ENCODE assay signal across 9 cellular contexts in the genomic region with DNA sequence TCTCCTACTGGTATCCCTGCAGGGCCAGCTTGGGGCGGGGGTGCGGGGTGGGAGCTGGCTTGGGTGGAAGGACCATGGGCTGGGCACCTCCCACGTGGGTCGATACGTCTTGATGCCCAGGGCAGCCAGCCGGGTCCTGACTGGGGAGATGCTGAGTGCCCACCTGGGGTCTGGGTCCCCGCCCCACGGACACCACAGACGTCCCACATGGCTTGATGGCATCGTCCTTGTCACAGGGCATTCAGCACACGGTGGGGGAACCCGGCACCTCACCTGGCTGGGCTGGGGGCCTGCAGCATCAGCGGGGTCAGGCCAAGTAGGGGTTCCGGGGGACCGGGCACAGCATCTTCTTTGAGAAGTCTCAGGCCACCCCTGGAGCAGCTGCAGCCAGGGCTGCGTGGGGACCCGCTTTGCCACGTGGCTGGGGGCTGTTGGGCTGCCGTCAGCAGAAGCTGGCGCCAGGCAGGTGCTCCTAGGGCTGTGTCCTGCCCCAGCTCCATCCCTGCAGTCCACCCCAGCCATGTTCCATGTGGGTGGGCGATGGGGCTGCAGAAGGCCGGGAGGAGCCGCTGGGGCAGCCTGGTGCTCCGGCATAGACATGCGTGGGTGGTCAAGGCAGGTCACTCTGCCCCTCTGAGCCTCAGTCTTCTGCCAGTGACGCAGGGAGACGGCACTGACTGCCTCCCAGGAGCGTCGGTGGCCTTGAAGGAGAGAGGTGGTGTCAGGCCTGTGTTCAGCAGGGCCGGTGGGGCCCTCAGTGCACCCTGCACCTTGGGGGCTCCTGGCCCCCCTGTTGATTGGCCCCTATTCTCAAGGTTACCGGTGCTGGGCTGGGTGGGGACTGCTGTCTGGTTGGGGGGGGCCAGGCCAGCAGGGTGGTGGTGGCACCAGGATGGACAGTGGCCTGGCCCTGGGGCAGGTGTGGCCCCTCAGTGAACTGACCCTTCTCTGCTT. TPM values are rescaled to one million over a fixed set of nuclear protein-coding genes. Genes with fewer than 3 reads are reported as not detected.
DNase-seq lines count a peak whose midpoint lies in the region; ATAC-seq and TF ChIP-seq lines count a peak whose summit lies in the region.
"Had no signal": no experiment of that assay in that cellular context is flagged by ENCODE, and none has a peak within 500 bp of the region (broad histone marks: within the 10 kb centered on the region; RNA-seq: fewer than 3 reads in every experiment).

No MANE protein-coding gene starts in this region.

- peak; percentile 4 for ATAC-seq in left ventricle myocardium superior
- ATAC-seq in activated T-helper 17 cell treated with anti-CD3 and anti-CD28 coated beads, Interleukin-2, amount 50 U/mL, for 72 hours (replicated peaks): peak; percentile 26
- ATAC-seq in GM18873 (IDR thresholded peaks at IDR 0.05; ENCODE audit: low FRiP score, unreplicated experiment): no peak

- H3K27ac ChIP-seq in right atrium auricular region: no peak overlapping the region
- H3K27ac ChIP-seq: colonic mucosa had no signal

- H3K36me3 Mint-ChIP-seq in activated T-helper 17 cell treated with anti-CD3 and anti-CD28 coated beads, Interleukin-2, amount 50 U/mL, for 72 hours (ENCODE audit: low read depth): peaks cover 62% of the 10 kb centered on the region
- H3K36me3 Mint-ChIP-seq in neural crest cell (ENCODE audit: low read depth): peaks cover 24% of the 10 kb centered on the region
- peaks cover 64 to 80% of the 10 kb centered on the region in 2 donors for H3K36me3 Mint-ChIP-seq in CD14-positive monocyte
- H3K36me3 Mint-ChIP-seq in nephron progenitor cell (ENCODE audit: low read depth): peaks cover 53% of the 10 kb centered on the region

- no peak for TF ChIP-seq CTCF in right atrium auricular region (IDR thresholded peaks at IDR 0.05)
- TF ChIP-seq CTCF in neural crest cell (conservative IDR thresholded peaks at IDR 0.05): no peak
- TF ChIP-seq CTCF in CD14-positive monocyte (IDR thresholded peaks at IDR 0.05): no peak
- TF ChIP-seq CTCF in nephron progenitor cell (IDR thresholded peaks at IDR 0.05): no peak

- H3K27ac Mint-ChIP-seq in activated T-helper 17 cell treated with anti-CD3 and anti-CD28 coated beads, Interleukin-2, amount 50 U/mL, for 72 hours: peak overlapping the region; percentile 32
- no peak overlapping the region for H3K27ac Mint-ChIP-seq in neural crest cell (ENCODE audit: unreplicated experiment)
- H3K27ac Mint-ChIP-seq in CD14-positive monocyte: peak overlapping the region in 2 of 7 donors; percentile 37 to 79
- H3K27ac Mint-ChIP-seq in nephron progenitor cell: no peak overlapping the region

- H3K4me3 ChIP-seq in right atrium auricular region: no peak overlapping the region
- H3K4me3 ChIP-seq: colonic mucosa had no signal

- H3K36me3 ChIP-seq in right atrium auricular region: peaks cover 43% of the 10 kb centered on the region

- DNase-seq in left ventricle myocardium superior (no peak), right atrium auricular region (ENCODE audit: low spot score) (no peak), neural crest cell (ENCODE audit: low read depth, low spot score) (no peak), CD14-positive monocyte (ENCODE audit: low spot score) (no peak), nephron progenitor cell (no peak), 8988T (no peak)

- no peak overlapping the region for H3K4me3 Mint-ChIP-seq in activated T-helper 17 cell treated with anti-CD3 and anti-CD28 coated beads, Interleukin-2, amount 50 U/mL, for 72 hours
- H3K4me3 Mint-ChIP-seq in neural crest cell (peak overlapping the region; percentile 77), CD14-positive monocyte (no peak overlapping the region), nephron progenitor cell (no peak overlapping the region)

- intact Hi-C loops in left ventricle myocardium superior (cut with micrococcal nuclease) (no loop called here), CD14-positive monocyte (cut with micrococcal nuclease) (loop anchor here (1.0 to 10.0 kb wide), 3 partner anchors 37 to 284 kb away; a partner anchor contains a TSS)

- H3K9me3 Mint-ChIP-seq in activated T-helper 17 cell treated with anti-CD3 and anti-CD28 coated beads, Interleukin-2, amount 50 U/mL, for 72 hours: no peaks in the 10 kb centered on the region
- no peaks in the 10 kb centered on the region for H3K9me3 Mint-ChIP-seq in neural crest cell
- no peaks in the 10 kb centered on the region for H3K9me3 Mint-ChIP-seq in CD14-positive monocyte
- H3K9me3 Mint-ChIP-seq in nephron progenitor cell: no peaks in the 10 kb centered on the region

- H3K27me3 Mint-ChIP-seq in activated T-helper 17 cell treated with anti-CD3 and anti-CD28 coated beads, Interleukin-2, amount 50 U/mL, for 72 hours: no peaks in the 10 kb centered on the region
- H3K27me3 Mint-ChIP-seq in neural crest cell (ENCODE audit: low read depth) (peaks cover 4% of the 10 kb centered on the region), CD14-positive monocyte (ENCODE audit: low read depth in 3 of 3) (no peaks in the 10 kb centered on the region), nephron progenitor cell (ENCODE audit: low read depth, poor library complexity) (no peaks in the 10 kb centered on the region)

- H3K9me3 ChIP-seq in right atrium auricular region: no peaks in the 10 kb centered on the region
- H3K9me3 ChIP-seq: colonic mucosa had no signal

- H3K4me1 Mint-ChIP-seq in activated T-helper 17 cell treated with anti-CD3 and anti-CD28 coated beads, Interleukin-2, amount 50 U/mL, for 72 hours: peaks cover 9% of the 10 kb centered on the region
- H3K4me1 Mint-ChIP-seq in neural crest cell (peaks cover 15% of the 10 kb centered on the region), CD14-positive monocyte (peaks cover 35% of the 10 kb centered on the region), nephron progenitor cell (peaks cover 20% of the 10 kb centered on the region)

- no peaks in the 10 kb centered on the region for H3K27me3 ChIP-seq in right atrium auricular region
- H3K27me3 ChIP-seq: colonic mucosa had no signal

- H3K4me1 ChIP-seq in right atrium auricular region: peaks cover 0 to 33% of the 10 kb centered on the region in 2 donors
- H3K4me1 ChIP-seq: colonic mucosa had no signal

RNA-seq across cellular contexts. Expression of a gene that starts 8.4 kb away (rescaled TPM):
- total RNA-seq in left ventricle myocardium superior (14.5 TPM), right atrium auricular region (10 to 100 TPM; 18.0 to 20.0 TPM), neural crest cell (24.3 and 24.5 TPM in 2 replicates)
- total RNA-seq in activated T-helper 17 cell treated with anti-CD3 and anti-CD28 coated beads, Interleukin-2, amount 50 U/mL, for 72 hours: 10 to 100 TPM; 16.5 to 26.7 TPM
- polyA plus RNA-seq in CD14-positive monocyte: 1 to 10 TPM; 2.7 to 8.7 TPM

RNA-seq across cellular contexts. Expression of a gene that starts 23.5 kb away (rescaled TPM):
- total RNA-seq in left ventricle myocardium superior (23.8 TPM), right atrium auricular region (10 to 100 TPM; 12.3 to 20.0 TPM), neural crest cell (45.7 and 46.9 TPM in 2 replicates)
- 100 to 1,000 TPM in 1 of 2 donors, 10 to 100 TPM in 1; 70.1 to 116 TPM for total RNA-seq in activated T-helper 17 cell treated with anti-CD3 and anti-CD28 coated beads, Interleukin-2, amount 50 U/mL, for 72 hours
- 10 to 100 TPM; 34.5 to 39.3 TPM for polyA plus RNA-seq in CD14-positive monocyte

RNA-seq across cellular contexts. Expression of a gene that starts 35.6 kb away (rescaled TPM):
- total RNA-seq in left ventricle myocardium superior (18.4 TPM), right atrium auricular region (10 to 100 TPM; 19.5 to 22.1 TPM), neural crest cell (48.8 and 54.4 TPM in 2 replicates)
- total RNA-seq in activated T-helper 17 cell treated with anti-CD3 and anti-CD28 coated beads, Interleukin-2, amount 50 U/mL, for 72 hours: 10 to 100 TPM; 44.5 to 51.1 TPM
- polyA plus RNA-seq in CD14-positive monocyte: 1 to 10 TPM; 3.7 to 4.3 TPM

RNA-seq across cellular contexts. Expression of a gene that starts 38.7 kb away (rescaled TPM):
- total RNA-seq in left ventricle myocardium superior (0.40 TPM), right atrium auricular region (1 to 10 TPM in 1 of 2 donors, under 1 TPM in 1; 0.67 to 1.7 TPM), neural crest cell (2.5 and 3.0 TPM in 2 replicates)
- total RNA-seq in activated T-helper 17 cell treated with anti-CD3 and anti-CD28 coated beads, Interleukin-2, amount 50 U/mL, for 72 hours: 10 to 100 TPM in 1 of 2 donors, 1 to 10 TPM in 1; 2.5 to 16.6 TPM
- under 1 TPM in 1 of 2 donors, not detected in 1; 0.05 TPM for polyA plus RNA-seq in CD14-positive monocyte
- total RNA-seq: colonic mucosa had no signal

RNA-seq across cellular contexts. Expression of a gene that starts 41.8 kb away (rescaled TPM):
- total RNA-seq in left ventricle myocardium superior: 12.7 TPM
- total RNA-seq in right atrium auricular region: 1 to 10 TPM; 6.7 to 9.1 TPM
- 10 to 100 TPM; 66.4 to 67.5 TPM for total RNA-seq in activated T-helper 17 cell treated with anti-CD3 and anti-CD28 coated beads, Interleukin-2, amount 50 U/mL, for 72 hours
- 49.9 and 52.9 TPM in 2 replicates for total RNA-seq in neural crest cell
- polyA plus RNA-seq in CD14-positive monocyte: 10 to 100 TPM in 1 of 2 donors, 1 to 10 TPM in 1; 9.2 to 13.7 TPM
